In genomic region chr17:38712593-38712992, GRCh38 we compare ENCODE assay signal across 1 cellular context.
TF ChIP-seq lines count a peak whose summit lies in the region.

No MANE protein-coding gene starts in this region.

TF ChIP-seq in SK-N-SH treated with all-trans-retinoic acid at 6 μM for 48 hours, 23 proteins besides CTCF, POLR2A, EP300 and RAD21:
- TF ChIP-seq ISL1 (CRISPR knock-in tag; IDR thresholded peaks at IDR 0.05) = no peak
- no peak for TF ChIP-seq TOX (CRISPR knock-in tag; IDR thresholded peaks at IDR 0.05; ENCODE audit: borderline replicate concordance)
- TF ChIP-seq SNAI2 (CRISPR knock-in tag; IDR thresholded peaks at IDR 0.05) = no peak
